Comparison of ENCODE assay signal across 1 cellular context in the genomic region with DNA sequence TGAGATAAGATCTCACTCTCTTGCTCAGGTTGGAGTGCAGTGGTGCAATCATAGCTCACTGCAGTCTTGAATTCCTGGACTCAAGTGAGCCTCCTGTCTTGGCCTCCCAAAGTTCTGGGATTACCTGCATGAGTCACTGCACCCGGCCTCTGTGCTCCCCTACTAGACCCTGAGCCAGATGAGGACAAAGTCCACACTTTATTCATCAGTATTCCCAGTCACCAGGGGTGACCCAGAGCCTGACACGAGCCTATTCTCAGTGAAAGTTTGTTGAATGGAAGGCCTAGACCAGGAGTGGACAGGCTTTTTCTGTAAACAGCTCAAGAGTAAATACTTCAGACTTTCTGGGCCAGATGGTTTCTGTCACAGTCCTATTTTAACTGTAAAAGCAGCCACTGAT.
TF ChIP-seq lines count a peak whose summit lies in the region.

No MANE protein-coding gene starts in this region.

TF ChIP-seq in HepG2, 621 proteins besides CTCF, POLR2A, EP300 and RAD21 (continued from another document and continues in another):
- TF ChIP-seq HNRNPUL1 (IDR thresholded peaks at IDR 0.05; ENCODE audit: low read depth, low read length) = no peak
- TF ChIP-seq ZFYVE20 (CRISPR knock-in tag; IDR thresholded peaks at IDR 0.05; ENCODE audit: borderline replicate concordance, low read depth) = no peak
- TF ChIP-seq, protein P1, sequence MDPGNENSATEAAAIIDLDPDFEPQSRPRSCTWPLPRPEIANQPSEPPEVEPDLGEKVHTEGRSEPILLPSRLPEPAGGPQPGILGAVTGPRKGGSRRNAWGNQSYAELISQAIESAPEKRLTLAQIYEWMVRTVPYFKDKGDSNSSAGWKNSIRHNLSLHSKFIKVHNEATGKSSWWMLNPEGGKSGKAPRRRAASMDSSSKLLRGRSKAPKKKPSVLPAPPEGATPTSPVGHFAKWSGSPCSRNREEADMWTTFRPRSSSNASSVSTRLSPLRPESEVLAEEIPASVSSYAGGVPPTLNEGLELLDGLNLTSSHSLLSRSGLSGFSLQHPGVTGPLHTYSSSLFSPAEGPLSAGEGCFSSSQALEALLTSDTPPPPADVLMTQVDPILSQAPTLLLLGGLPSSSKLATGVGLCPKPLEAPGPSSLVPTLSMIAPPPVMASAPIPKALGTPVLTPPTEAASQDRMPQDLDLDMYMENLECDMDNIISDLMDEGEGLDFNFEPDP (CRISPR knock-in tag; conservative IDR thresholded peaks at IDR 0.05) = no peak
- TF ChIP-seq HDAC6 (IDR thresholded peaks at IDR 0.05; ENCODE audit: low read depth, low read length) = no peak
- TF ChIP-seq, protein P2, sequence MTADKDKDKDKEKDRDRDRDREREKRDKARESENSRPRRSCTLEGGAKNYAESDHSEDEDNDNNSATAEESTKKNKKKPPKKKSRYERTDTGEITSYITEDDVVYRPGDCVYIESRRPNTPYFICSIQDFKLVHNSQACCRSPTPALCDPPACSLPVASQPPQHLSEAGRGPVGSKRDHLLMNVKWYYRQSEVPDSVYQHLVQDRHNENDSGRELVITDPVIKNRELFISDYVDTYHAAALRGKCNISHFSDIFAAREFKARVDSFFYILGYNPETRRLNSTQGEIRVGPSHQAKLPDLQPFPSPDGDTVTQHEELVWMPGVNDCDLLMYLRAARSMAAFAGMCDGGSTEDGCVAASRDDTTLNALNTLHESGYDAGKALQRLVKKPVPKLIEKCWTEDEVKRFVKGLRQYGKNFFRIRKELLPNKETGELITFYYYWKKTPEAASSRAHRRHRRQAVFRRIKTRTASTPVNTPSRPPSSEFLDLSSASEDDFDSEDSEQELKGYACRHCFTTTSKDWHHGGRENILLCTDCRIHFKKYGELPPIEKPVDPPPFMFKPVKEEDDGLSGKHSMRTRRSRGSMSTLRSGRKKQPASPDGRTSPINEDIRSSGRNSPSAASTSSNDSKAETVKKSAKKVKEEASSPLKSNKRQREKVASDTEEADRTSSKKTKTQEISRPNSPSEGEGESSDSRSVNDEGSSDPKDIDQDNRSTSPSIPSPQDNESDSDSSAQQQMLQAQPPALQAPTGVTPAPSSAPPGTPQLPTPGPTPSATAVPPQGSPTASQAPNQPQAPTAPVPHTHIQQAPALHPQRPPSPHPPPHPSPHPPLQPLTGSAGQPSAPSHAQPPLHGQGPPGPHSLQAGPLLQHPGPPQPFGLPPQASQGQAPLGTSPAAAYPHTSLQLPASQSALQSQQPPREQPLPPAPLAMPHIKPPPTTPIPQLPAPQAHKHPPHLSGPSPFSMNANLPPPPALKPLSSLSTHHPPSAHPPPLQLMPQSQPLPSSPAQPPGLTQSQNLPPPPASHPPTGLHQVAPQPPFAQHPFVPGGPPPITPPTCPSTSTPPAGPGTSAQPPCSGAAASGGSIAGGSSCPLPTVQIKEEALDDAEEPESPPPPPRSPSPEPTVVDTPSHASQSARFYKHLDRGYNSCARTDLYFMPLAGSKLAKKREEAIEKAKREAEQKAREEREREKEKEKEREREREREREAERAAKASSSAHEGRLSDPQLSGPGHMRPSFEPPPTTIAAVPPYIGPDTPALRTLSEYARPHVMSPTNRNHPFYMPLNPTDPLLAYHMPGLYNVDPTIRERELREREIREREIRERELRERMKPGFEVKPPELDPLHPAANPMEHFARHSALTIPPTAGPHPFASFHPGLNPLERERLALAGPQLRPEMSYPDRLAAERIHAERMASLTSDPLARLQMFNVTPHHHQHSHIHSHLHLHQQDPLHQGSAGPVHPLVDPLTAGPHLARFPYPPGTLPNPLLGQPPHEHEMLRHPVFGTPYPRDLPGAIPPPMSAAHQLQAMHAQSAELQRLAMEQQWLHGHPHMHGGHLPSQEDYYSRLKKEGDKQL (CRISPR knock-in tag; IDR thresholded peaks at IDR 0.05; ENCODE audit: low read depth) = no peak
- TF ChIP-seq, protein P3, sequence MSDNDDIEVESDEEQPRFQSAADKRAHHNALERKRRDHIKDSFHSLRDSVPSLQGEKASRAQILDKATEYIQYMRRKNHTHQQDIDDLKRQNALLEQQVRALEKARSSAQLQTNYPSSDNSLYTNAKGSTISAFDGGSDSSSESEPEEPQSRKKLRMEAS (IDR thresholded peaks at IDR 0.05) = peak; percentile 19; the same call in 1 of the 2 replicates
- TF ChIP-seq CEBPG (CRISPR knock-in tag; IDR thresholded peaks at IDR 0.05) = peak; percentile 13; the same call in 1 of the 2 replicates
- TF ChIP-seq, protein P4, sequence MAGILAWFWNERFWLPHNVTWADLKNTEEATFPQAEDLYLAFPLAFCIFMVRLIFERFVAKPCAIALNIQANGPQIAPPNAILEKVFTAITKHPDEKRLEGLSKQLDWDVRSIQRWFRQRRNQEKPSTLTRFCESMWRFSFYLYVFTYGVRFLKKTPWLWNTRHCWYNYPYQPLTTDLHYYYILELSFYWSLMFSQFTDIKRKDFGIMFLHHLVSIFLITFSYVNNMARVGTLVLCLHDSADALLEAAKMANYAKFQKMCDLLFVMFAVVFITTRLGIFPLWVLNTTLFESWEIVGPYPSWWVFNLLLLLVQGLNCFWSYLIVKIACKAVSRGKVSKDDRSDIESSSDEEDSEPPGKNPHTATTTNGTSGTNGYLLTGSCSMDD (CRISPR knock-in tag; IDR thresholded peaks at IDR 0.05) = no peak
- TF ChIP-seq ZSCAN31 (CRISPR knock-in tag; IDR thresholded peaks at IDR 0.05; ENCODE audit: low read depth) = peak; percentile 63; the same call in 1 of the 2 replicates
- no peak for TF ChIP-seq ZNF839 (CRISPR knock-in tag; IDR thresholded peaks at IDR 0.05; ENCODE audit: borderline replicate concordance)
- TF ChIP-seq, protein P5, sequence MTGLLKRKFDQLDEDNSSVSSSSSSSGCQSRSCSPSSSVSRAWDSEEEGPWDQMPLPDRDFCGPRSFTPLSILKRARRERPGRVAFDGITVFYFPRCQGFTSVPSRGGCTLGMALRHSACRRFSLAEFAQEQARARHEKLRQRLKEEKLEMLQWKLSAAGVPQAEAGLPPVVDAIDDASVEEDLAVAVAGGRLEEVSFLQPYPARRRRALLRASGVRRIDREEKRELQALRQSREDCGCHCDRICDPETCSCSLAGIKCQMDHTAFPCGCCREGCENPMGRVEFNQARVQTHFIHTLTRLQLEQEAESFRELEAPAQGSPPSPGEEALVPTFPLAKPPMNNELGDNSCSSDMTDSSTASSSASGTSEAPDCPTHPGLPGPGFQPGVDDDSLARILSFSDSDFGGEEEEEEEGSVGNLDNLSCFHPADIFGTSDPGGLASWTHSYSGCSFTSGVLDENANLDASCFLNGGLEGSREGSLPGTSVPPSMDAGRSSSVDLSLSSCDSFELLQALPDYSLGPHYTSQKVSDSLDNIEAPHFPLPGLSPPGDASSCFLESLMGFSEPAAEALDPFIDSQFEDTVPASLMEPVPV (CRISPR knock-in tag; IDR thresholded peaks at IDR 0.05) = no peak
- TF ChIP-seq, protein P6, sequence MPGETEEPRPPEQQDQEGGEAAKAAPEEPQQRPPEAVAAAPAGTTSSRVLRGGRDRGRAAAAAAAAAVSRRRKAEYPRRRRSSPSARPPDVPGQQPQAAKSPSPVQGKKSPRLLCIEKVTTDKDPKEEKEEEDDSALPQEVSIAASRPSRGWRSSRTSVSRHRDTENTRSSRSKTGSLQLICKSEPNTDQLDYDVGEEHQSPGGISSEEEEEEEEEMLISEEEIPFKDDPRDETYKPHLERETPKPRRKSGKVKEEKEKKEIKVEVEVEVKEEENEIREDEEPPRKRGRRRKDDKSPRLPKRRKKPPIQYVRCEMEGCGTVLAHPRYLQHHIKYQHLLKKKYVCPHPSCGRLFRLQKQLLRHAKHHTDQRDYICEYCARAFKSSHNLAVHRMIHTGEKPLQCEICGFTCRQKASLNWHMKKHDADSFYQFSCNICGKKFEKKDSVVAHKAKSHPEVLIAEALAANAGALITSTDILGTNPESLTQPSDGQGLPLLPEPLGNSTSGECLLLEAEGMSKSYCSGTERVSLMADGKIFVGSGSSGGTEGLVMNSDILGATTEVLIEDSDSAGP (CRISPR knock-in tag; IDR thresholded peaks at IDR 0.05; ENCODE audit: borderline replicate concordance) = 0 out of 2 replicates have a peak, but pooled peaks have one; percentile 38
- TF ChIP-seq KDM3A (CRISPR knock-in tag; IDR thresholded peaks at IDR 0.05; ENCODE audit: low read depth) = 0 out of 2 replicates have a peak, but pooled peaks have one; percentile 57
- TF ChIP-seq AGO2 (optimal IDR thresholded peaks at IDR 0.05; ENCODE audit: low read depth, low read length) = no peak
- no peak for TF ChIP-seq ASH2L (IDR thresholded peaks at IDR 0.05; ENCODE audit: insufficient read length, low read depth, low read length)
- TF ChIP-seq TCF12 (IDR thresholded peaks at IDR 0.05) = no peak
- 0 out of 2 replicates have a peak, but pooled peaks have one; percentile 36 for TF ChIP-seq TCF12 (CRISPR knock-in tag; IDR thresholded peaks at IDR 0.05)
- no peak for TF ChIP-seq YY1 (IDR thresholded peaks at IDR 0.05; ENCODE audit: insufficient read depth, insufficient replicate concordance, low read depth, low read length)
- no peak for TF ChIP-seq GTF2F1 (IDR thresholded peaks at IDR 0.05; ENCODE audit: low read length)
- TF ChIP-seq, protein P7, sequence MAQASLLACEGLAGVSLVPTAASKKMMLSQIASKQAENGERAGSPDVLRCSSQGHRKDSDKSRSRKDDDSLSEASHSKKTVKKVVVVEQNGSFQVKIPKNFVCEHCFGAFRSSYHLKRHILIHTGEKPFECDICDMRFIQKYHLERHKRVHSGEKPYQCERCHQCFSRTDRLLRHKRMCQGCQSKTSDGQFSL (CRISPR knock-in tag; IDR thresholded peaks at IDR 0.05) = no peak
- TF ChIP-seq, protein P8, sequence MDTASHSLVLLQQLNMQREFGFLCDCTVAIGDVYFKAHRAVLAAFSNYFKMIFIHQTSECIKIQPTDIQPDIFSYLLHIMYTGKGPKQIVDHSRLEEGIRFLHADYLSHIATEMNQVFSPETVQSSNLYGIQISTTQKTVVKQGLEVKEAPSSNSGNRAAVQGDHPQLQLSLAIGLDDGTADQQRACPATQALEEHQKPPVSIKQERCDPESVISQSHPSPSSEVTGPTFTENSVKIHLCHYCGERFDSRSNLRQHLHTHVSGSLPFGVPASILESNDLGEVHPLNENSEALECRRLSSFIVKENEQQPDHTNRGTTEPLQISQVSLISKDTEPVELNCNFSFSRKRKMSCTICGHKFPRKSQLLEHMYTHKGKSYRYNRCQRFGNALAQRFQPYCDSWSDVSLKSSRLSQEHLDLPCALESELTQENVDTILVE (CRISPR knock-in tag; IDR thresholded peaks at IDR 0.05) = no peak
- TF ChIP-seq, protein P9, sequence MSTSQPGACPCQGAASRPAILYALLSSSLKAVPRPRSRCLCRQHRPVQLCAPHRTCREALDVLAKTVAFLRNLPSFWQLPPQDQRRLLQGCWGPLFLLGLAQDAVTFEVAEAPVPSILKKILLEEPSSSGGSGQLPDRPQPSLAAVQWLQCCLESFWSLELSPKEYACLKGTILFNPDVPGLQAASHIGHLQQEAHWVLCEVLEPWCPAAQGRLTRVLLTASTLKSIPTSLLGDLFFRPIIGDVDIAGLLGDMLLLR (CRISPR knock-in tag; IDR thresholded peaks at IDR 0.05) = no peak
- TF ChIP-seq, protein P10, sequence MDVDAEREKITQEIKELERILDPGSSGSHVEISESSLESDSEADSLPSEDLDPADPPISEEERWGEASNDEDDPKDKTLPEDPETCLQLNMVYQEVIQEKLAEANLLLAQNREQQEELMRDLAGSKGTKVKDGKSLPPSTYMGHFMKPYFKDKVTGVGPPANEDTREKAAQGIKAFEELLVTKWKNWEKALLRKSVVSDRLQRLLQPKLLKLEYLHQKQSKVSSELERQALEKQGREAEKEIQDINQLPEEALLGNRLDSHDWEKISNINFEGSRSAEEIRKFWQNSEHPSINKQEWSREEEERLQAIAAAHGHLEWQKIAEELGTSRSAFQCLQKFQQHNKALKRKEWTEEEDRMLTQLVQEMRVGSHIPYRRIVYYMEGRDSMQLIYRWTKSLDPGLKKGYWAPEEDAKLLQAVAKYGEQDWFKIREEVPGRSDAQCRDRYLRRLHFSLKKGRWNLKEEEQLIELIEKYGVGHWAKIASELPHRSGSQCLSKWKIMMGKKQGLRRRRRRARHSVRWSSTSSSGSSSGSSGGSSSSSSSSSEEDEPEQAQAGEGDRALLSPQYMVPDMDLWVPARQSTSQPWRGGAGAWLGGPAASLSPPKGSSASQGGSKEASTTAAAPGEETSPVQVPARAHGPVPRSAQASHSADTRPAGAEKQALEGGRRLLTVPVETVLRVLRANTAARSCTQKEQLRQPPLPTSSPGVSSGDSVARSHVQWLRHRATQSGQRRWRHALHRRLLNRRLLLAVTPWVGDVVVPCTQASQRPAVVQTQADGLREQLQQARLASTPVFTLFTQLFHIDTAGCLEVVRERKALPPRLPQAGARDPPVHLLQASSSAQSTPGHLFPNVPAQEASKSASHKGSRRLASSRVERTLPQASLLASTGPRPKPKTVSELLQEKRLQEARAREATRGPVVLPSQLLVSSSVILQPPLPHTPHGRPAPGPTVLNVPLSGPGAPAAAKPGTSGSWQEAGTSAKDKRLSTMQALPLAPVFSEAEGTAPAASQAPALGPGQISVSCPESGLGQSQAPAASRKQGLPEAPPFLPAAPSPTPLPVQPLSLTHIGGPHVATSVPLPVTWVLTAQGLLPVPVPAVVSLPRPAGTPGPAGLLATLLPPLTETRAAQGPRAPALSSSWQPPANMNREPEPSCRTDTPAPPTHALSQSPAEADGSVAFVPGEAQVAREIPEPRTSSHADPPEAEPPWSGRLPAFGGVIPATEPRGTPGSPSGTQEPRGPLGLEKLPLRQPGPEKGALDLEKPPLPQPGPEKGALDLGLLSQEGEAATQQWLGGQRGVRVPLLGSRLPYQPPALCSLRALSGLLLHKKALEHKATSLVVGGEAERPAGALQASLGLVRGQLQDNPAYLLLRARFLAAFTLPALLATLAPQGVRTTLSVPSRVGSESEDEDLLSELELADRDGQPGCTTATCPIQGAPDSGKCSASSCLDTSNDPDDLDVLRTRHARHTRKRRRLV (CRISPR knock-in tag; IDR thresholded peaks at IDR 0.05) = no peak
- TF ChIP-seq CCAR2 (optimal IDR thresholded peaks at IDR 0.05; ENCODE audit: low read depth, low read length) = no peak
- no peak for TF ChIP-seq RNF2 (conservative IDR thresholded peaks at IDR 0.05; ENCODE audit: low read depth)
- TF ChIP-seq SMAD1 (CRISPR knock-in tag; IDR thresholded peaks at IDR 0.05; ENCODE audit: borderline replicate concordance, low read depth) = no peak
- TF ChIP-seq PRMT3 (CRISPR knock-in tag; IDR thresholded peaks at IDR 0.05; ENCODE audit: borderline replicate concordance, low read depth) = no peak
- no peak for TF ChIP-seq ZNF776 (CRISPR knock-in tag; IDR thresholded peaks at IDR 0.05)
- TF ChIP-seq, protein P11, sequence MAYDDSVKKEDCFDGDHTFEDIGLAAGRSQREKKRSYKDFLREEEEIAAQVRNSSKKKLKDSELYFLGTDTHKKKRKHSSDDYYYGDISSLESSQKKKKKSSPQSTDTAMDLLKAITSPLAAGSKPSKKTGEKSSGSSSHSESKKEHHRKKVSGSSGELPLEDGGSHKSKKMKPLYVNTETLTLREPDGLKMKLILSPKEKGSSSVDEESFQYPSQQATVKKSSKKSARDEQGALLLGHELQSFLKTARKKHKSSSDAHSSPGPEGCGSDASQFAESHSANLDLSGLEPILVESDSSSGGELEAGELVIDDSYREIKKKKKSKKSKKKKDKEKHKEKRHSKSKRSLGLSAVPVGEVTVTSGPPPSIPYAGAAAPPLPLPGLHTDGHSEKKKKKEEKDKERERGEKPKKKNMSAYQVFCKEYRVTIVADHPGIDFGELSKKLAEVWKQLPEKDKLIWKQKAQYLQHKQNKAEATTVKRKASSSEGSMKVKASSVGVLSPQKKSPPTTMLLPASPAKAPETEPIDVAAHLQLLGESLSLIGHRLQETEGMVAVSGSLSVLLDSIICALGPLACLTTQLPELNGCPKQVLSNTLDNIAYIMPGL (CRISPR knock-in tag; IDR thresholded peaks at IDR 0.05; ENCODE audit: borderline replicate concordance in 1 of 2, low read depth in 1 of 2) = no peak
